11 cellular contexts compared by ENCODE assay signal in genomic region chr10:74598891-74599566, GRCh38.
A peak's percentile ranks its signal among the peaks of the same experiment; 100 is the strongest.
DNase-seq lines count a peak whose midpoint lies in the region; ATAC-seq, FAIRE-seq and TF ChIP-seq lines count a peak whose summit lies in the region.
"Had no signal": no experiment of that assay in that cellular context is flagged by ENCODE, and none has a peak within 500 bp of the region (broad histone marks: within the 10 kb centered on the region; RNA-seq: fewer than 3 reads in every experiment).

No MANE protein-coding gene starts in this region.

- H3K4me1 Mint-ChIP-seq in activated T-helper 1 cell treated with anti-CD3 and anti-CD28 coated beads, Interleukin-12 subunit alpha, Interleukin-12 subunit beta, Interleukin-2, Interleukin-4 antibody, amounts not matched to agents 30 ng/mL and 10 ng/mL and 1 ng/mL, durations not matched to agents 14 hours and 24 hours and 36 hours (ENCODE audit: low read depth) = peaks cover 13% of the 10 kb centered on the region

- H3K4me1 ChIP-seq in body of pancreas (peaks cover 13% of the 10 kb centered on the region), osteoblast (ENCODE audit: insufficient read depth, low read length) (no peaks in the 10 kb centered on the region)
- H3K4me1 ChIP-seq: Peyer's patch had no signal

- no peaks in the 10 kb centered on the region for H3K27me3 ChIP-seq in body of pancreas
- H3K27me3 ChIP-seq in osteoblast (ENCODE audit: insufficient read depth, low read length) = no peaks in the 10 kb centered on the region
- H3K27me3 ChIP-seq: Peyer's patch had no signal

- no peak for TF ChIP-seq CTCF in body of pancreas (IDR thresholded peaks at IDR 0.05)
- no peak for TF ChIP-seq CTCF in osteoblast (IDR thresholded peaks at IDR 0.05; ENCODE audit: extremely low read depth, low read depth, low read length)

- H4K20me1 ChIP-seq in osteoblast (ENCODE audit: insufficient read depth, low read length) = no peaks in the 10 kb centered on the region

- no peak overlapping the region for H3K4me3 Mint-ChIP-seq in activated T-helper 1 cell treated with anti-CD3 and anti-CD28 coated beads, Interleukin-12 subunit alpha, Interleukin-12 subunit beta, Interleukin-2, Interleukin-4 antibody, amounts not matched to agents 30 ng/mL and 10 ng/mL and 1 ng/mL, durations not matched to agents 14 hours and 24 hours and 36 hours

- H3K79me2 ChIP-seq in osteoblast (ENCODE audit: insufficient read depth, low read length) = no peaks in the 10 kb centered on the region

- H3K9me3 ChIP-seq in body of pancreas (no peaks in the 10 kb centered on the region), osteoblast (ENCODE audit: low read depth, low read length) (no peaks in the 10 kb centered on the region)
- H3K9me3 ChIP-seq: Peyer's patch had no signal

- intact Hi-C loops in body of pancreas (cut with DNase I) (no loop called here), left colon (cut with DNase I, micrococcal nuclease) (no loop called here)
- intact Hi-C loops in activated T-helper 1 cell treated with anti-CD3 and anti-CD28 coated beads, Interleukin-12 subunit alpha, Interleukin-12 subunit beta, Interleukin-2, Interleukin-4 antibody, amounts not matched to agents 30 ng/mL and 10 ng/mL and 1 ng/mL, durations not matched to agents 14 hours and 24 hours and 36 hours (cut with micrococcal nuclease) = loop anchor here (2.0 kb wide), 1 partner anchor 14 kb away; no protein-coding TSS in a partner anchor

- peak overlapping the region; percentile 15 for H3K4me2 ChIP-seq in osteoblast (ENCODE audit: insufficient read depth, low read length)

- peak; percentile 91 for FAIRE-seq in GM18507 (lab: Jason Lieb, UNC)
- FAIRE-seq: H1 had no signal

- no peak overlapping the region for H3K27ac Mint-ChIP-seq in activated T-helper 1 cell treated with anti-CD3 and anti-CD28 coated beads, Interleukin-12 subunit alpha, Interleukin-12 subunit beta, Interleukin-2, Interleukin-4 antibody, amounts not matched to agents 30 ng/mL and 10 ng/mL and 1 ng/mL, durations not matched to agents 14 hours and 24 hours and 36 hours

- H3K4me3 ChIP-seq in body of pancreas (no peak overlapping the region), osteoblast (ENCODE audit: insufficient read depth, low read length) (no peak overlapping the region)
- H3K4me3 ChIP-seq: Peyer's patch had no signal

- TF ChIP-seq POLR2A in body of pancreas (IDR thresholded peaks at IDR 0.05) = no peak

- no peak for DNase-seq in GM18507 (ENCODE audit: extremely low spot score, insufficient read length, low read depth)
- DNase-seq in body of pancreas = no peak
- DNase-seq in osteoblast (ENCODE audit: insufficient read length, low spot score, missing footprints) = peak; percentile 6
- no peak for DNase-seq in NCI-H446 treated with DMSO at 0.1 percent for 48 hours (lab: John Stamatoyannopoulos, UW)
- no peak for DNase-seq in activated T-helper 1 cell treated with anti-CD3 and anti-CD28 coated beads, Interleukin-12 subunit alpha, Interleukin-12 subunit beta, Interleukin-2, Interleukin-4 antibody, amounts not matched to agents 30 ng/mL and 10 ng/mL and 1 ng/mL, durations not matched to agents 14 hours and 24 hours and 36 hours (ENCODE audit: low spot score)
- no peak for DNase-seq in left colon
- DNase-seq: cortex of kidney, Peyer's patch had no signal

- ATAC-seq in HG02678 (IDR thresholded peaks at IDR 0.05; ENCODE audit: unreplicated experiment) = peak; percentile 85
- ATAC-seq in body of pancreas = peak; percentile 21
- ATAC-seq in GM21737 (IDR thresholded peaks at IDR 0.05; ENCODE audit: unreplicated experiment) = no peak
- ATAC-seq in left colon = no peak

- H3K36me3 Mint-ChIP-seq in activated T-helper 1 cell treated with anti-CD3 and anti-CD28 coated beads, Interleukin-12 subunit alpha, Interleukin-12 subunit beta, Interleukin-2, Interleukin-4 antibody, amounts not matched to agents 30 ng/mL and 10 ng/mL and 1 ng/mL, durations not matched to agents 14 hours and 24 hours and 36 hours (ENCODE audit: low read depth) = peaks cover 10% of the 10 kb centered on the region

- H3K36me3 ChIP-seq in body of pancreas (replicated peaks in 1 of 2; ENCODE audit: insufficient read depth in 1 of 2, low read depth in 2 of 2) (no peaks in the 10 kb centered on the region), osteoblast (ENCODE audit: insufficient read depth, low read length) (no peaks in the 10 kb centered on the region)
- H3K36me3 ChIP-seq: Peyer's patch had no signal

- peaks cover 5% of the 10 kb centered on the region for H3K9me3 Mint-ChIP-seq in activated T-helper 1 cell treated with anti-CD3 and anti-CD28 coated beads, Interleukin-12 subunit alpha, Interleukin-12 subunit beta, Interleukin-2, Interleukin-4 antibody, amounts not matched to agents 30 ng/mL and 10 ng/mL and 1 ng/mL, durations not matched to agents 14 hours and 24 hours and 36 hours

- no peaks in the 10 kb centered on the region for H3K27me3 Mint-ChIP-seq in activated T-helper 1 cell treated with anti-CD3 and anti-CD28 coated beads, Interleukin-12 subunit alpha, Interleukin-12 subunit beta, Interleukin-2, Interleukin-4 antibody, amounts not matched to agents 30 ng/mL and 10 ng/mL and 1 ng/mL, durations not matched to agents 14 hours and 24 hours and 36 hours (ENCODE audit: insufficient read depth)

- H3K27ac ChIP-seq in body of pancreas = peak overlapping the region in 3 of 4 donors; percentile 2 to 50 (median 24)
- H3K27ac ChIP-seq in osteoblast (ENCODE audit: low read depth, low read length) = no peak overlapping the region

- 31 to 34% methylated on average over 5 of the region's 5 CpGs for WGBS in body of pancreas, 2 donors

- no peak overlapping the region for H2AFZ ChIP-seq in osteoblast (ENCODE audit: low read length)

Comparison
In these comparisons a context has a peak if more than half of its experiments do, and no peak if none do; other contexts are left out.
1. ATAC-seq: peak in HG02678 (single experiment) and body of pancreas (single experiment); none in GM21737 (single experiment) and left colon (single experiment).